ENCODE assay signal across 9 cellular contexts in the genomic region with DNA sequence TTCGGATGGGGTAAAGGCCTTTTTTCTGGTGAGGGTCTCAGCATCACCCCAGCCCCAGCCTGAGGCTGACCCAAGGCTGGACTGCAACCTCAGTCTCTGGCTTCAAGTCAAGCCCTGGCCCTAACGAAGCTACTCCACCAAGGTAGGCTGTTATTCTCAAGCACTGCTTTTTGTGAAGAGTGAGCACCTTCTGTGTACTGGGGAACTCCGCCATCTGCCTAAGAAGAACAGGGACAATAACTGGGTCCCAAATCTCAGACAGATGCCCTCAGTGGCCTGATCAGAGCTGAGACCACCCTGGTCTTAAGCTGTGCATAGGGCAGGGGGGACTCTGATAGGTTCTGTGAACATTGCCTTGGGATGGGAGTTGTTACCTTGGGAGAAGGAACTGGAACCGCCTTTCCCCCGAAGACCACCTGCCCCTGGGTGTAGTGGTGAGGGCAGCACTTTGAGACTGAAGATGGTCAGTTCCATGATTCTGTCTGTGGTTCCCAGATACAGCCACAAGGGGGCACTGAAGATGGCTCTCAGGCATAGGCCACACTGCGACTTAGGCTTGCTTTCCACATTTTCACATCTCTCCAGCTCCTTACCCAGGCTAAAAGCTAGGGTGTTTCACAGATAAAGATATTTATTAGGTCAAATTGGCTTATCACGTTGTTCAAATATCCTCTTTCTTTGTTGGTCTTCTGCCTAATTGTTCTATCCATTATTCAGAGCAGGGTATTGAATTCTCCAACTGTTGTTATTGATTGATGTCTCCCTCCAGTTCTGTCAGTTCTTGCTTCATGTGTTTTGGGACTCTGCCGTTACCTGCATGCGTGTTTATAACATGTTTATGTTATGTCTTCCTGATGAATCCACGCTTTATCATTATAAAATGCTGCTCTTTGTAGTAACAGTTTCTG. TPM values are rescaled to one million over a fixed set of nuclear protein-coding genes. Genes with fewer than 3 reads are reported as not detected.
DNase-seq lines count a peak whose midpoint lies in the region; ATAC-seq, FAIRE-seq and TF ChIP-seq lines count a peak whose summit lies in the region.
"Had no signal": no experiment of that assay in that cellular context is flagged by ENCODE, and none has a peak within 500 bp of the region (broad histone marks: within the 10 kb centered on the region; RNA-seq: fewer than 3 reads in every experiment).

No MANE protein-coding gene starts in this region.

- H3K4me1 ChIP-seq in gastroesophageal sphincter (no peaks in the 10 kb centered on the region), pancreas (no peaks in the 10 kb centered on the region), transverse colon (no peaks in the 10 kb centered on the region)
- H3K4me1 ChIP-seq: SJSA1 had no signal

- no peak for FAIRE-seq in pancreas (lab: Jason Lieb, UNC)

- H3K27ac ChIP-seq in gastroesophageal sphincter (no peak overlapping the region), pancreas (no peak overlapping the region), transverse colon (no peak overlapping the region)
- H3K27ac ChIP-seq: SJSA1 had no signal

- peak in 3 of 4 experiments; percentile 89 to 95 (median 93) for TF ChIP-seq CTCF in gastroesophageal sphincter (IDR thresholded peaks at IDR 0.05)
- TF ChIP-seq CTCF in pancreas (IDR thresholded peaks at IDR 0.05), result peak; percentile 76 to 90 (median 88)
- peak; percentile 89 to 92 (median 90) for TF ChIP-seq CTCF in transverse colon (IDR thresholded peaks at IDR 0.05)

- ATAC-seq in GM19452 (IDR thresholded peaks at IDR 0.05; ENCODE audit: unreplicated experiment) (peak; percentile 69), gastroesophageal sphincter (peak; percentile 83), pancreas (peak; percentile 84 to 97 (median 92))

- H3K4me3 ChIP-seq in gastroesophageal sphincter (no peak overlapping the region), pancreas (no peak overlapping the region), transverse colon (no peak overlapping the region)
- H3K4me3 ChIP-seq: SJSA1 had no signal

- TF ChIP-seq POLR2A in gastroesophageal sphincter (IDR thresholded peaks at IDR 0.05) (no peak), transverse colon (IDR thresholded peaks at IDR 0.05) (no peak)

- H3K27me3 ChIP-seq in gastroesophageal sphincter (no peaks in the 10 kb centered on the region), pancreas (no peaks in the 10 kb centered on the region), transverse colon (no peaks in the 10 kb centered on the region)
- H3K27me3 ChIP-seq: SJSA1 had no signal

- WGBS in gastroesophageal sphincter (ENCODE audit: low coverage in 1 of 2), 2 donors, result 24 to 27% methylated on average over 3 to 8 of the region's 10 CpGs
- 32 to 38% methylated on average over 10 of the region's 10 CpGs for WGBS in pancreas, 2 donors
- 41 to 58% methylated on average over 4 to 10 of the region's 10 CpGs for WGBS in transverse colon (ENCODE audit: low coverage in 1 of 2), 2 donors

- H3K36me3 ChIP-seq in gastroesophageal sphincter, result no peaks in the 10 kb centered on the region
- H3K36me3 ChIP-seq in pancreas, result no peaks in the 10 kb centered on the region
- H3K36me3 ChIP-seq in transverse colon, result no peaks in the 10 kb centered on the region
- H3K36me3 ChIP-seq: SJSA1 had no signal

- H3K9me3 ChIP-seq in gastroesophageal sphincter (no peaks in the 10 kb centered on the region), pancreas (no peaks in the 10 kb centered on the region), transverse colon (no peaks in the 10 kb centered on the region)
- H3K9me3 ChIP-seq: SJSA1 had no signal

- intact Hi-C loops in pancreas (cut with DNase I) (loop anchor here in 2 of 3 donors (5.0 to 10.0 kb wide), 2 partner anchors 62 to 64 kb away; no protein-coding TSS in a partner anchor), transverse colon (cut with DNase I; ENCODE audit: low total_unique reads) (loop anchor here (2.0 to 5.0 kb wide), 2 partner anchors 64 to 346 kb away; no protein-coding TSS in a partner anchor)

- in situ Hi-C loops in transverse colon (cut with MboI; ENCODE audit: low pct_ligation_motif_present in 1 of 4, low pct_unique_long_range_greater_than_20kb in 1 of 4, low sequenced_read_pairs in 3 of 4), result loop anchor here in 2 of 4 donors (10.0 kb wide), 1 partner anchor 62 kb away; no protein-coding TSS in a partner anchor

- DNase-seq in CD1c-positive myeloid dendritic cell (ENCODE audit: extremely low spot score) (peak; percentile 86), KG1 (lab: John Stamatoyannopoulos, UW) (peak; percentile 79), SK-N-DZ (ENCODE audit: low spot score) (peak; percentile 68), pancreas (peak in 5 of 6 donors; percentile 48 to 80 (median 68)), transverse colon (peak; percentile 83)
- peak; percentile 53 for DNase-seq in activated gamma-delta T cell treated with anti-CD3 and anti-CD28 coated beads, Interleukin-2, amount 50 U/mL, for 16 hours (ENCODE audit: low read depth)

- no peak for TF ChIP-seq EP300 in gastroesophageal sphincter (IDR thresholded peaks at IDR 0.05)
- TF ChIP-seq EP300 in transverse colon (IDR thresholded peaks at IDR 0.05; ENCODE audit: low read depth), result no peak

RNA-seq across cellular contexts. Expression of a gene that starts 11.8 kb away (rescaled TPM):
- polyA plus RNA-seq in SK-N-DZ (2014; cell fraction: cytosol; rRNA removed), result 11.2 and 13.1 TPM in 2 replicates
- 10.2 and 10.5 TPM in 2 replicates for polyA plus RNA-seq in SK-N-DZ (2014; cell fraction: nucleus; rRNA removed)
- total RNA-seq in gastroesophageal sphincter (10 to 100 TPM; 28.1 to 50.1 (median 34.7) TPM), pancreas (10 to 100 TPM in 2 of 6 donors, 1 to 10 TPM in 4; 5.1 to 17.2 (median 8.6) TPM), transverse colon (10 to 100 TPM; 12.7 to 34.6 (median 19.3) TPM)
- polyA plus RNA-seq in pancreas, result 1 to 10 TPM; 3.3 to 5.7 TPM

RNA-seq across cellular contexts. Expression of a gene that starts 34.6 kb away (rescaled TPM):
- 4.8 and 5.6 TPM in 2 replicates for polyA plus RNA-seq in SK-N-DZ (2014; cell fraction: cytosol; rRNA removed)
- polyA plus RNA-seq in SK-N-DZ (2014; cell fraction: nucleus; rRNA removed), result 2.5 and 4.4 TPM in 2 replicates
- total RNA-seq in gastroesophageal sphincter (10 to 100 TPM in 1 of 4 donors, 1 to 10 TPM in 2, under 1 TPM in 1; 0.74 to 14.4 (median 1.5) TPM), pancreas (10 to 100 TPM in 2 of 6 donors, 1 to 10 TPM in 1, under 1 TPM in 3; 0.56 to 15.7 (median 1.2) TPM), transverse colon (1 to 10 TPM in 2 of 4 donors, not detected in 2; 3.3 to 3.7 TPM)
- polyA plus RNA-seq in pancreas, result 1 to 10 TPM; 3.0 to 4.0 TPM
- total RNA-seq: SJSA1 had no signal
